Comparison of ENCODE assay signal across 11 cellular contexts in the genomic region with DNA sequence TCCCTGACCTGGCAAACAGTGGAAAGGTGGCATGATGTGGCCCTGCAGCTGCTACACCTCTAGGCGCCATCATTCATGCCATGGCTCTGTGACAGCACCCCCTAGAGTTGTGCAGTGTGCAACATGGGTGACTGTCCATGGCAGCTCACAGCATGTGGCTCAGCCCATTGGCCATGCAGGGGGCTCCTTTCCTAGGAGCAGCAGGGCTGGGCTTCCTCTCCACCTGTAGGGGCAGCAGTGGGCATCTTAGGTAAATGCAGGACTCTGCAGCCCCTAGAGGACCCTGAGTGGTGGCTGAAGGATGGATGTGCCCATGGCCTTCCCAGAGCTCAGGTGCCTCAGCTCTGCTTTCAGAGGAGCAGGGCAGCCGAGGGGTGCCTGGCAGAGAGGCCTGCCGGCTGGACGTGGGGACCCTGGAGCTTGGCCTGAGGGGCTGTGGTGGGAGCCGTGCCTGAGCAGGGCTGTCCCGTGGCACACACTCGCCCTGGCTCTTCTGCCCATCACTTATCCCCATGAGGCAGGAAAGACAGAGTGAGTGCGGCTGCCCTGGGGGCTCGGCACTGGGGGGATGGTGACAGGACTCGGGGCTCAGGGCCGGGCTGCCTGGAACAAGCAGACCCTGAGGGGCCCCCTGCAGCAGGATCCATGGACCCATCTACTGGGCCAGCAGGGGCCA. TPM values are rescaled to one million over a fixed set of nuclear protein-coding genes. Genes with fewer than 3 reads are reported as not detected.
DNase-seq lines count a peak whose midpoint lies in the region; ATAC-seq and TF ChIP-seq lines count a peak whose summit lies in the region.
"Had no signal": no experiment of that assay in that cellular context is flagged by ENCODE, and none has a peak within 500 bp of the region (broad histone marks: within the 10 kb centered on the region; RNA-seq: fewer than 3 reads in every experiment).

No MANE protein-coding gene starts in this region.

- WGBS in GM23248 (ENCODE audit: low coverage in 1 of 2, low lambda C conversion rate in 2 of 2, missing lambda C conversion rate in 2 of 2), 2 experiments = 84 to 85% methylated on average over 11 of the region's 11 CpGs

- H3K27me3 Mint-ChIP-seq in T-helper 17 cell = no peaks in the 10 kb centered on the region

- no peaks in the 10 kb centered on the region for H3K27me3 ChIP-seq in GM23248 (replicated peaks; ENCODE audit: insufficient read depth)

- H3K4me1 ChIP-seq in GM23248 (ENCODE audit: insufficient read depth) (peaks cover 7% of the 10 kb centered on the region), mucosa of descending colon (ENCODE audit: low read depth) (peaks cover 15% of the 10 kb centered on the region)

- no peaks in the 10 kb centered on the region for H3K36me3 Mint-ChIP-seq in T-helper 17 cell (ENCODE audit: low read depth)

- peak; percentile 35 for ATAC-seq in T-helper 17 cell
- no peak for ATAC-seq in mucosa of descending colon

- no peak overlapping the region for H3K4me2 ChIP-seq in GM23248 (ENCODE audit: unreplicated experiment)

- H3K9ac ChIP-seq in GM23248 = no peak overlapping the region

- no peaks in the 10 kb centered on the region for H4K20me1 ChIP-seq in GM23248 (ENCODE audit: insufficient read depth)

- POLR2A ChIA-PET in AG04449 (lab: Yijun Ruan, JAX) = no interaction called here

- intact Hi-C loops in mucosa of descending colon (cut with DNase I, micrococcal nuclease) = no loop called here

- CTCF ChIA-PET in AG04449 (lab: Yijun Ruan, JAX) = interaction anchor here (1.6 to 1.8 kb wide), 2 partner anchors 8 to 10 kb away, joined by 4 to 6 read pairs; partner anchors contain the start of gene ADSS1

- no peak overlapping the region for H3K27ac ChIP-seq in GM23248

- no peaks in the 10 kb centered on the region for H3K9me2 ChIP-seq in GM23248 (ENCODE audit: insufficient read depth)

- no peak overlapping the region for H2AFZ ChIP-seq in GM23248

- no peaks in the 10 kb centered on the region for H3K9me3 ChIP-seq in GM23248 (ENCODE audit: low read depth)
- no peaks in the 10 kb centered on the region for H3K9me3 ChIP-seq in T-helper 17 cell (ENCODE audit: control insufficient read depth, low read length, poor library complexity, severe bottlenecking)
- no peaks in the 10 kb centered on the region for H3K9me3 ChIP-seq in mucosa of descending colon

- H3K4me3 Mint-ChIP-seq in T-helper 17 cell = no peak overlapping the region
- H3K4me3 Mint-ChIP-seq: activated T-helper 1 cell treated with anti-CD3 and anti-CD28 coated beads, Interleukin-12 subunit alpha, Interleukin-12 subunit beta, Interleukin-2, Interleukin-4 antibody, amounts not matched to agents 30 ng/mL and 10 ng/mL and 1 ng/mL, durations not matched to agents 14 hours and 24 hours and 36 hours had no signal

- H3K4me3 ChIP-seq in AG04449 (ENCODE audit: low read depth, low read length) = no peak overlapping the region
- no peak overlapping the region for H3K4me3 ChIP-seq in GM23248
- H3K4me3 ChIP-seq in mucosa of descending colon = no peak overlapping the region

- peaks cover 6% of the 10 kb centered on the region for H3K4me1 Mint-ChIP-seq in T-helper 17 cell

- no peaks in the 10 kb centered on the region; the same call in 1 of the 2 replicates for H3F3A ChIP-seq in GM23248 (ENCODE audit: insufficient read depth)

- in situ Hi-C loops in GM23248 (cut with MboI) = no loop called here

- TF ChIP-seq CTCF in AG04449 (IDR thresholded peaks at IDR 0.05; ENCODE audit: insufficient read depth, low read length, missing control alignments) (peak; percentile 27), mucosa of descending colon (IDR thresholded peaks at IDR 0.05) (no peak)

- DNase-seq in AG04449 (ENCODE audit: low read depth, low spot score) (no peak), GM23248 (peak; percentile 49), T-helper 17 cell (no peak), islet precursor cell (peak; percentile 85), kidney glomerular epithelial cell (lab: John Stamatoyannopoulos, UW) (no peak), NCI-H510A treated with DMSO at 0.1 percent for 48 hours (lab: John Stamatoyannopoulos, UW) (no peak), mucosa of descending colon (no peak), A172 (ENCODE audit: low spot score) (no peak)
- DNase-seq: head of caudate nucleus, NCI-H510A had no signal

- H3K27ac Mint-ChIP-seq in T-helper 17 cell = no peak overlapping the region
- H3K27ac Mint-ChIP-seq: activated T-helper 1 cell treated with anti-CD3 and anti-CD28 coated beads, Interleukin-12 subunit alpha, Interleukin-12 subunit beta, Interleukin-2, Interleukin-4 antibody, amounts not matched to agents 30 ng/mL and 10 ng/mL and 1 ng/mL, durations not matched to agents 14 hours and 24 hours and 36 hours had no signal

- H3K36me3 ChIP-seq in GM23248 (ENCODE audit: low read depth) (no peaks in the 10 kb centered on the region), mucosa of descending colon (ENCODE audit: low read depth) (no peaks in the 10 kb centered on the region)

- H3K79me2 ChIP-seq in GM23248 (ENCODE audit: insufficient read depth) = no peaks in the 10 kb centered on the region

RNA-seq across cellular contexts. Expression of gene ADSS1, which starts 7.4 kb away (rescaled TPM):
- total RNA-seq in GM23248 (2014; rRNA removed; shearing (Covaris generic)) = 3.7 and 4.7 TPM in 2 replicates
- 6.6 and 7.1 TPM in 2 replicates for polyA plus RNA-seq in GM23248 (2016; fragmentation: Nextera tagmentation; extraction: Ambion mirVana)
- 1 to 10 TPM; 2.4 to 2.9 TPM for total RNA-seq in T-helper 17 cell
- 1 to 10 TPM; 2.0 to 6.0 (median 4.2) TPM for total RNA-seq in mucosa of descending colon
- total RNA-seq in A172 (2014; rRNA removed; shearing (Covaris generic)) = 3.4 and 3.7 TPM in 2 replicates

RNA-seq across cellular contexts. Expression of gene SIVA1, which starts 21.6 kb away (rescaled TPM):
- 148 and 174 TPM in 2 replicates for total RNA-seq in GM23248 (2014; rRNA removed; shearing (Covaris generic))
- polyA plus RNA-seq in GM23248 (2016; fragmentation: Nextera tagmentation; extraction: Ambion mirVana) = 132 and 141 TPM in 2 replicates
- total RNA-seq in T-helper 17 cell (10 to 100 TPM; 76.2 to 85.7 TPM), mucosa of descending colon (10 to 100 TPM; 38.7 to 82.4 (median 60.4) TPM)
- total RNA-seq in A172 (2014; rRNA removed; shearing (Covaris generic)) = 187 and 210 TPM in 2 replicates

RNA-seq across cellular contexts. Expression of gene INF2, which starts 42.0 kb away (rescaled TPM):
- 53.3 and 62.1 TPM in 2 replicates for total RNA-seq in GM23248 (2014; rRNA removed; shearing (Covaris generic))
- polyA plus RNA-seq in GM23248 (2016; fragmentation: Nextera tagmentation; extraction: Ambion mirVana) = 23.0 and 24.2 TPM in 2 replicates
- total RNA-seq in T-helper 17 cell = 10 to 100 TPM; 61.0 to 76.1 TPM
- total RNA-seq in mucosa of descending colon = 100 to 1,000 TPM; 132 to 216 (median 176) TPM
- total RNA-seq in A172 (2014; rRNA removed; shearing (Covaris generic)) = 93.1 and 98.0 TPM in 2 replicates

Comparison
In these comparisons a context has a peak if more than half of its experiments do, and no peak if none do; other contexts are left out.
1. DNase-seq: peak in GM23248 (single experiment) and islet precursor cell (single experiment); none in AG04449 (single experiment), T-helper 17 cell (0 of 3), kidney glomerular epithelial cell (single experiment), NCI-H510A treated with DMSO at 0.1 percent for 48 hours (single experiment), mucosa of descending colon (0 of 3) and A172 (single experiment).